In genomic region chr20:18588554-18589043, GRCh38 we compare ENCODE assay signal across 7 cellular contexts. TPM values are rescaled to one million over a fixed set of nuclear protein-coding genes. Genes with fewer than 3 reads are reported as not detected.
A peak's percentile ranks its signal among the peaks of the same experiment; 100 is the strongest.
DNase-seq lines count a peak whose midpoint lies in the region; ATAC-seq, FAIRE-seq and TF ChIP-seq lines count a peak whose summit lies in the region.

No MANE protein-coding gene starts in this region.

- 22% methylated on average over 19 of the region's 19 CpGs for WGBS in GM12878 (ENCODE audit: insufficient coverage, insufficient replicate concordance, low lambda C conversion rate, missing lambda C conversion rate)
- WGBS in right lobe of liver (ENCODE audit: insufficient coverage, low coverage, low lambda C conversion rate, missing lambda C conversion rate): 19% methylated on average over 16 of the region's 19 CpGs

- H4K20me1 ChIP-seq in GM12878 (ENCODE audit: control insufficient read depth, insufficient read depth): no peaks in the 10 kb centered on the region

- TF ChIP-seq POLR2A in GM12878 (IDR thresholded peaks at IDR 0.05; ENCODE audit: low read depth, low read length) (no peak), right lobe of liver (IDR thresholded peaks at IDR 0.05) (no peak)

- TF ChIP-seq RAD21 in GM12878 (IDR thresholded peaks at IDR 0.05; ENCODE audit: insufficient read depth, low read depth, low read length): no peak

- no peak for FAIRE-seq in GM12878 (lab: Jason Lieb, UNC)

- H2AFZ ChIP-seq in GM12878 (ENCODE audit: control insufficient read depth, low read depth, low read length): peak overlapping the region; percentile 78

- peaks cover 5% of the 10 kb centered on the region for H3K4me1 Mint-ChIP-seq in type B pancreatic cell (ENCODE audit: unreplicated experiment)

- H3K27ac ChIP-seq in GM12878 (ENCODE audit: control insufficient read depth, insufficient read depth) (peak overlapping the region; percentile 65), right lobe of liver (peak overlapping the region in 1 of 3 donors; percentile 65)

- H3K27me3 Mint-ChIP-seq in type B pancreatic cell: peaks cover 6% of the 10 kb centered on the region

- peak overlapping the region; percentile 92 for H3K4me3 ChIP-seq in GM12878
- H3K4me3 ChIP-seq in right lobe of liver: peak overlapping the region; percentile 76 to 81 (median 81)

- peaks cover 19% of the 10 kb centered on the region for H3K79me2 ChIP-seq in GM12878 (ENCODE audit: control insufficient read depth, insufficient read depth, low read length)

- TF ChIP-seq EP300 in GM12878 (IDR thresholded peaks at IDR 0.05; ENCODE audit: borderline replicate concordance in 1 of 2, control insufficient read depth in 1 of 2, low read depth in 2 of 2, low read length in 2 of 2): no peak

- DNase-seq in GM12878 (ENCODE audit: low read depth, low spot score) (no peak), right lobe of liver (no peak), type B pancreatic cell (ENCODE audit: extremely low spot score, unreplicated experiment) (no peak)

- H3K27ac Mint-ChIP-seq in type B pancreatic cell: peak overlapping the region; percentile 72

- intact Hi-C loops in GM12878 (cut with micrococcal nuclease; ENCODE audit: unreplicated experiment): loop anchor here (5.0 kb wide), 1 partner anchor 81 kb away; the partner anchor contains the start of gene SEC23B
- intact Hi-C loops in right lobe of liver (cut with DNase I): no loop called here

- BruUV-seq in GM12878 (replicated peaks; lab: Mats Ljungman, UMichigan): no TSS peak

- H3K36me3 Mint-ChIP-seq in type B pancreatic cell: peaks cover 5% of the 10 kb centered on the region

- ATAC-seq in GM19351 (IDR thresholded peaks at IDR 0.05; ENCODE audit: unreplicated experiment): peak; percentile 3
- peak; percentile 8 for ATAC-seq in HG03457 (IDR thresholded peaks at IDR 0.05; ENCODE audit: unreplicated experiment)
- ATAC-seq in GM12878: peak; percentile 5
- ATAC-seq in right lobe of liver: no peak
- no peak for ATAC-seq in GM21515 (IDR thresholded peaks at IDR 0.05; ENCODE audit: unreplicated experiment)
- no peak for ATAC-seq in HG03135 (IDR thresholded peaks at IDR 0.05; ENCODE audit: unreplicated experiment)

- TF ChIP-seq CTCF in GM12878 (IDR thresholded peaks at IDR 0.05 in 2 of 3, conservative IDR thresholded peaks at IDR 0.05 in 1 of 3; ENCODE audit: control insufficient read depth in 2 of 3, extremely low read depth in 1 of 3, insufficient read depth in 1 of 3, low read depth in 3 of 3, low read length in 3 of 3) (no peak), right lobe of liver (IDR thresholded peaks at IDR 0.05) (no peak), type B pancreatic cell (conservative IDR thresholded peaks at IDR 0.05) (no peak)

- no peaks in the 10 kb centered on the region for H3K9me3 Mint-ChIP-seq in type B pancreatic cell

- in situ Hi-C loops in GM12878 (cut with MboI): loop anchor here (25.0 kb wide), 1 partner anchor 1424 kb away; the partner anchor contains the start of gene NAA20

- peak overlapping the region; percentile 76 for H3K9ac ChIP-seq in GM12878 (ENCODE audit: control insufficient read depth, insufficient read depth, low read length)

- SMC1A ChIA-PET in GM12878 (lab: Charles Lee; ENCODE audit: uncharacterized antibody, unreplicated experiment): interaction anchor here (0.6 to 2.3 kb wide), 6 partner anchors 9 to 484 kb away, joined by 3 to 10 read pairs (median 4); partner anchors contain the start of gene SEC23B

- H3K4me1 ChIP-seq in GM12878 (ENCODE audit: control insufficient read depth, insufficient read depth, low read length): no peaks in the 10 kb centered on the region
- peaks cover 0 to 3% (median 2%) of the 10 kb centered on the region in 4 donors for H3K4me1 ChIP-seq in right lobe of liver

- CTCF ChIA-PET in GM12878 (lab: Yijun Ruan, JAX): interaction anchor here (0.6 to 1.9 kb wide), 11 partner anchors 9 to 177 kb away, joined by 3 to 7 read pairs (median 3); partner anchors contain the start of gene SMIM26

- H3K4me3 Mint-ChIP-seq in type B pancreatic cell: peak overlapping the region; percentile 89

- H3K9me3 ChIP-seq in GM12878 (replicated peaks; ENCODE audit: control insufficient read depth, insufficient read depth, low read length) (no peaks in the 10 kb centered on the region), right lobe of liver (no peaks in the 10 kb centered on the region)

- H3K4me2 ChIP-seq in GM12878 (ENCODE audit: control insufficient read depth, insufficient read depth): peak overlapping the region; percentile 66

- H3K27me3 ChIP-seq in GM12878 (replicated peaks in 1 of 2; ENCODE audit: control insufficient read depth in 2 of 2, insufficient read depth in 2 of 2, low read length in 1 of 2): no peaks in the 10 kb centered on the region
- no peaks in the 10 kb centered on the region for H3K27me3 ChIP-seq in right lobe of liver

- no peaks in the 10 kb centered on the region for H3K36me3 ChIP-seq in GM12878 (ENCODE audit: control insufficient read depth in 2 of 2, insufficient read depth in 2 of 2, low read length in 1 of 2)
- no peaks in the 10 kb centered on the region for H3K36me3 ChIP-seq in right lobe of liver

- POLR2A ChIA-PET in GM12878 (lab: Charles Lee): interaction anchor here (0.6 to 1.3 kb wide), 5 partner anchors 17 to 174 kb away, joined by 3 to 7 read pairs (median 3); partner anchors contain the start of gene SEC23B

- RAD21 ChIA-PET in GM12878 (lab: Charles Lee; ENCODE audit: unreplicated experiment): interaction anchor here (0.8 to 1.2 kb wide), 4 partner anchors 22 to 116 kb away, joined by 3 to 5 read pairs (median 3); partner anchors contain the start of genes RBBP9 and SMIM26

TF ChIP-seq in GM12878, 131 proteins besides CTCF, POLR2A, EP300 and RAD21 (continues in another document):
- no peak for TF ChIP-seq IRF3 (IDR thresholded peaks at IDR 0.05)
- no peak for TF ChIP-seq JUND (IDR thresholded peaks at IDR 0.05; ENCODE audit: low read depth, low read length)
- TF ChIP-seq MAX (IDR thresholded peaks at IDR 0.05; ENCODE audit: low read depth, low read length): no peak
- no peak for TF ChIP-seq SREBF2 (IDR thresholded peaks at IDR 0.05; ENCODE audit: low read length)

RNA-seq across cellular contexts. Expression of gene DTD1, which starts 0.7 kb away (rescaled TPM):
- 38.1 and 38.2 TPM in 2 replicates for total RNA-seq in GM12878 (2013; cell fraction: nucleolus; rRNA removed)
- total RNA-seq in GM12878 (2014; rRNA removed) (63.1 and 72.6 TPM in 2 replicates), GM12878 (2014; rRNA removed; fragmentation: Illumina TruSeq; extraction: Trizol) (63.1 and 67.2 TPM in 2 replicates), GM12878 (2021) (60.3 and 62.1 TPM in 2 replicates), right lobe of liver (10 to 100 TPM in 2 of 6 experiments, 1 to 10 TPM in 4; 5.4 to 21.2 (median 7.5) TPM), type B pancreatic cell (ENCODE audit: low replicate concordance) (20.9 and 29.8 TPM in 2 replicates)
- polyA plus RNA-seq in GM12878 (2011; ENCODE audit: low read depth): 29.5 TPM
- polyA plus RNA-seq in GM12878 (2011; rRNA removed) (64.6 and 65.2 TPM in 2 replicates), GM12878 (2014; fragmentation: Illumina TruSeq; extraction: Trizol) (43.3 and 63.6 TPM in 2 replicates), GM12878 (2014; fragmentation: Nextera tagmentation; extraction: Ambion mirVana) (10 to 100 TPM; 24.3 to 35.5 TPM), GM12878 (2014; rRNA removed) (74.7 and 78.5 TPM in 2 replicates), GM12878 (2016; fragmentation: Nextera tagmentation; extraction: Ambion mirVana) (10 to 100 TPM; 88.1 to 99.8 TPM)
- polyA plus RNA-seq in GM12878 (2011; cell fraction: cytosol; rRNA removed): 68.6 and 70.5 TPM in 2 replicates
- polyA plus RNA-seq in GM12878 (2011; cell fraction: nucleus; rRNA removed): 28.2 and 29.4 TPM in 2 replicates
- polyA plus RNA-seq in GM12878 (2012): 40.0 and 45.6 TPM in 2 replicates
- 39.8 and 45.2 TPM in 2 replicates for polyA minus RNA-seq in GM12878 (2011; rRNA and poly(A)+ RNA removed)
- polyA minus RNA-seq in GM12878 (2011; cell fraction: cytosol; rRNA and poly(A)+ RNA removed): 17.6 and 17.9 TPM in 2 replicates
- polyA minus RNA-seq in GM12878 (2011; cell fraction: nucleus; rRNA and poly(A)+ RNA removed): 11.1 and 18.8 TPM in 2 replicates

RNA-seq across cellular contexts. Expression of gene SMIM26, which starts 21.4 kb away (rescaled TPM):
- 11.3 and 18.2 TPM in 2 replicates for total RNA-seq in GM12878 (2013; cell fraction: nucleolus; rRNA removed)
- total RNA-seq in GM12878 (2014; rRNA removed): 171 and 180 TPM in 2 replicates
- total RNA-seq in GM12878 (2014; rRNA removed; fragmentation: Illumina TruSeq; extraction: Trizol): 148 and 149 TPM in 2 replicates
- total RNA-seq in GM12878 (2021): 74.3 and 90.0 TPM in 2 replicates
- 371 TPM for polyA plus RNA-seq in GM12878 (2011; ENCODE audit: low read depth)
- 137 and 180 TPM in 2 replicates for polyA plus RNA-seq in GM12878 (2011; rRNA removed)
- 92.3 and 131 TPM in 2 replicates for polyA plus RNA-seq in GM12878 (2011; cell fraction: cytosol; rRNA removed)
- polyA plus RNA-seq in GM12878 (2011; cell fraction: nucleus; rRNA removed): 48.6 and 51.7 TPM in 2 replicates
- 131 and 167 TPM in 2 replicates for polyA plus RNA-seq in GM12878 (2012)
- 138 and 156 TPM in 2 replicates for polyA plus RNA-seq in GM12878 (2014; fragmentation: Illumina TruSeq; extraction: Trizol)
- polyA plus RNA-seq in GM12878 (2014; fragmentation: Nextera tagmentation; extraction: Ambion mirVana): 100 to 1,000 TPM; 303 to 329 TPM
- polyA plus RNA-seq in GM12878 (2014; rRNA removed): 123 and 189 TPM in 2 replicates
- polyA plus RNA-seq in GM12878 (2016; fragmentation: Nextera tagmentation; extraction: Ambion mirVana): 100 to 1,000 TPM; 189 to 195 TPM
- 49.2 and 52.6 TPM in 2 replicates for polyA minus RNA-seq in GM12878 (2011; rRNA and poly(A)+ RNA removed)
- polyA minus RNA-seq in GM12878 (2011; cell fraction: cytosol; rRNA and poly(A)+ RNA removed): 21.5 and 27.4 TPM in 2 replicates
- polyA minus RNA-seq in GM12878 (2011; cell fraction: nucleus; rRNA and poly(A)+ RNA removed): 37.4 and 45.1 TPM in 2 replicates
- 100 to 1,000 TPM in 1 of 6 experiments, 10 to 100 TPM in 5; 38.5 to 104 (median 42.4) TPM for total RNA-seq in right lobe of liver
- total RNA-seq in type B pancreatic cell (ENCODE audit: low replicate concordance): 61.6 and 66.4 TPM in 2 replicates

Comparison
In these comparisons a context has a peak if more than half of its experiments do, and no peak if none do; other contexts are left out.
1. ATAC-seq: peak in GM19351 (single experiment), HG03457 (single experiment) and GM12878 (single experiment); none in right lobe of liver (0 of 4), GM21515 (single experiment) and HG03135 (single experiment).